19 cellular contexts compared by ENCODE assay signal in genomic region chr7:25308898-25309521, GRCh38.
"Had no signal": no experiment of that assay in that cellular context is flagged by ENCODE, and none has a peak within 500 bp of the region (broad histone marks: within the 10 kb centered on the region; RNA-seq: fewer than 3 reads in every experiment).

No MANE protein-coding gene starts in this region.

- H3K4me1 ChIP-seq: ascending aorta, left lung, spleen had no signal

- H3K36me3 Mint-ChIP-seq: activated naive CD4-positive, alpha-beta T cell treated with anti-CD3 and anti-CD28 coated beads, Interleukin-2, amount 50 U/mL, for 24 hours; naive B cell had no signal

- H3K27ac Mint-ChIP-seq: activated naive CD4-positive, alpha-beta T cell treated with anti-CD3 and anti-CD28 coated beads, Interleukin-2, amount 50 U/mL, for 24 hours; activated T-cell treated with anti-CD3 and anti-CD28 coated beads, Interleukin-2, amount 50 U/mL, for 72 hours; naive B cell had no signal

- H3K27me3 ChIP-seq: ascending aorta, gastroesophageal sphincter, left lung, neutrophil, sigmoid colon, spleen had no signal

- H3K27ac ChIP-seq: ascending aorta, heart left ventricle, left lung, neutrophil, VCaP had no signal

- H3K9me3 Mint-ChIP-seq: activated naive CD4-positive, alpha-beta T cell treated with anti-CD3 and anti-CD28 coated beads, Interleukin-2, amount 50 U/mL, for 24 hours; activated T-cell treated with anti-CD3 and anti-CD28 coated beads, Interleukin-2, amount 50 U/mL, for 72 hours; naive B cell had no signal

- ATAC-seq: activated T-cell treated with anti-CD3 and anti-CD28 coated beads, Interleukin-2, amount 50 U/mL, for 72 hours; gastroesophageal sphincter; heart left ventricle; left lung had no signal

- DNase-seq: activated CD4-positive, alpha-beta T cell treated with anti-CD3 and anti-CD28 coated beads, Interleukin-2, amount 50 U/mL, for 4 hours; activated CD4-positive, CD25-positive, alpha-beta regulatory T cell treated with anti-CD3 and anti-CD28 coated beads, Interleukin-2, amount 50 U/mL, for 72 hours; activated effector memory CD4-positive, alpha-beta T cell treated with anti-CD3 and anti-CD28 coated beads, Interleukin-2, amount 50 U/mL, for 16 hours; activated T-cell treated with anti-CD3 and anti-CD28 coated beads, Interleukin-2, amount 50 U/mL, for 72 hours; erythroblast; heart left ventricle; kidney; left lung; naive B cell; sigmoid colon; spleen; stimulated activated CD8-positive, alpha-beta memory T cell treated with anti-CD3 and anti-CD28 coated beads, Interleukin-4, amount 100 ng/mL, for 48 hours; stimulated activated naive CD4-positive, alpha-beta T cell had no signal

- H3K36me3 ChIP-seq: ascending aorta, gastroesophageal sphincter, heart left ventricle, left lung, neutrophil, sigmoid colon, spleen had no signal

- H3K4me3 Mint-ChIP-seq: activated naive CD4-positive, alpha-beta T cell treated with anti-CD3 and anti-CD28 coated beads, Interleukin-2, amount 50 U/mL, for 24 hours; activated T-cell treated with anti-CD3 and anti-CD28 coated beads, Interleukin-2, amount 50 U/mL, for 72 hours; naive B cell had no signal

- H3K9me3 ChIP-seq: ascending aorta, gastroesophageal sphincter, heart left ventricle, left lung, neutrophil, sigmoid colon, spleen had no signal

- H3K4me3 ChIP-seq: ascending aorta, dorsolateral prefrontal cortex, gastroesophageal sphincter, heart left ventricle, left lung, sigmoid colon, spleen had no signal

- H3K4me1 Mint-ChIP-seq: activated naive CD4-positive, alpha-beta T cell treated with anti-CD3 and anti-CD28 coated beads, Interleukin-2, amount 50 U/mL, for 24 hours; naive B cell had no signal
